Comparison of ENCODE assay signal across 15 cellular contexts in the genomic region with DNA sequence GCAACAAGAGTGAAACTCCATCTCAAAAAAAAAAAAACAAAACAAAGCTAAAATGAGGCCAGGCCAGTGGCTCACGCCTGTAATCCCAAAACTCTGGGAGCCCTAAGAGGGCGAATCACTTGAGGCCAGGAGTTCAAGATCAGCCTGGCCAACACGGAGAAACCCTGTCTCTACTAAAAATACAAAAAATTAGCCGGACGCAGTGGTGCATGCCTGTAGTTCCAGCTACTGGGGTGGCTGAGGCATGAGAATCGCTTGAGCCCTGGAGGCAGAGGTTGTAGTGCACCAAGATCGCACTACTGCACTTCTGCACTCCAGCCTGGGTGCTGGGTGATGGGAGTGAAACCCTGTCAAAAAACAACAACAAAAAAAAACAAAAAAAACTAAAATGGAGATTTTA.
A peak's percentile ranks its signal among the peaks of the same experiment; 100 is the strongest.
DNase-seq lines count a peak whose midpoint lies in the region; ATAC-seq, FAIRE-seq and TF ChIP-seq lines count a peak whose summit lies in the region.
"Had no signal": no experiment of that assay in that cellular context is flagged by ENCODE, and none has a peak within 500 bp of the region (broad histone marks: within the 10 kb centered on the region; RNA-seq: fewer than 3 reads in every experiment).

No MANE protein-coding gene starts in this region.

- ATAC-seq in GM21619 (IDR thresholded peaks at IDR 0.05; ENCODE audit: unreplicated experiment): peak; percentile 28
- ATAC-seq: mucosa of descending colon, sciatic nerve had no signal

- no peak for DNase-seq in activated naive CD4-positive, alpha-beta T cell treated with anti-CD3 and anti-CD28 coated beads for 36 hours
- no peak for DNase-seq in activated naive CD4-positive, alpha-beta T cell (lab: John Stamatoyannopoulos, UW)
- no peak for DNase-seq in spleen
- no peak for DNase-seq in MV-4-11 (lab: John Stamatoyannopoulos, UW)
- DNase-seq in brain microvascular endothelial cell: no peak
- DNase-seq in hippocampal formation (lab: John Stamatoyannopoulos, UW): no peak
- DNase-seq: colonic mucosa, GM23248, immature natural killer cell, upper lobe of left lung had no signal

- TF ChIP-seq CTCF in spleen (IDR thresholded peaks at IDR 0.05 in 8 of 11, conservative IDR thresholded peaks at IDR 0.05 in 3 of 11) (no peak), brain microvascular endothelial cell (IDR thresholded peaks at IDR 0.05; ENCODE audit: low read depth, low read length, missing control alignments) (no peak)

- 86 to 94% (median 87%) methylated on average over 7 of the region's 7 CpGs for WGBS in spleen, 5 donors

- peak overlapping the region; percentile 74 for H3K27ac Mint-ChIP-seq in activated naive CD4-positive, alpha-beta T cell treated with anti-CD3 and anti-CD28 coated beads for 36 hours

- H3K27me3 ChIP-seq in spleen (replicated peaks in 1 of 7) (no peaks in the 10 kb centered on the region), brain microvascular endothelial cell (replicated peaks) (no peaks in the 10 kb centered on the region)
- H3K27me3 ChIP-seq: colonic mucosa, upper lobe of left lung had no signal

- intact Hi-C loops in activated naive CD4-positive, alpha-beta T cell treated with anti-CD3 and anti-CD28 coated beads for 36 hours (cut with micrococcal nuclease): no loop called here
- intact Hi-C loops in spleen (cut with DNase I; ENCODE audit: low total_unique reads): no loop called here

- in situ Hi-C loops in brain microvascular endothelial cell (cut with HindIII; ENCODE audit: low pct_ligation_motif_present, low sequenced_read_pairs): loop anchor here (25.0 kb wide), 1 partner anchor 95 kb away; no protein-coding TSS in a partner anchor

- TF ChIP-seq POLR2A in spleen (IDR thresholded peaks at IDR 0.05): no peak

- peaks cover 18% of the 10 kb centered on the region for H3K36me3 Mint-ChIP-seq in activated naive CD4-positive, alpha-beta T cell treated with anti-CD3 and anti-CD28 coated beads for 36 hours (ENCODE audit: low read depth)

- peak overlapping the region in 1 of 8 donors; percentile 1 for H3K4me3 ChIP-seq in spleen
- no peak overlapping the region for H3K4me3 ChIP-seq in brain microvascular endothelial cell (ENCODE audit: low read depth, low read length)
- H3K4me3 ChIP-seq: colonic mucosa, GM23248, mucosa of descending colon, upper lobe of left lung had no signal

- FAIRE-seq in TTC549 (lab: Jason Lieb, UNC): peak; percentile 64

- peaks cover 0 to under 1% (median 0%) of the 10 kb centered on the region in 6 donors for H3K36me3 ChIP-seq in spleen
- no peaks in the 10 kb centered on the region for H3K36me3 ChIP-seq in brain microvascular endothelial cell (replicated peaks)
- H3K36me3 ChIP-seq: colonic mucosa, upper lobe of left lung had no signal

- H3K4me1 ChIP-seq in spleen: peaks cover 30 to 98% (median 89%) of the 10 kb centered on the region in 6 donors
- H3K4me1 ChIP-seq: colonic mucosa had no signal

- peak overlapping the region; percentile 45 for H3K4me3 Mint-ChIP-seq in activated naive CD4-positive, alpha-beta T cell treated with anti-CD3 and anti-CD28 coated beads for 36 hours
- H3K4me3 Mint-ChIP-seq: immature natural killer cell had no signal

- H3K9me3 ChIP-seq in spleen: no peaks in the 10 kb centered on the region
- H3K9me3 ChIP-seq: colonic mucosa, mucosa of descending colon, upper lobe of left lung had no signal

- H3K27me3 Mint-ChIP-seq in activated naive CD4-positive, alpha-beta T cell treated with anti-CD3 and anti-CD28 coated beads for 36 hours (ENCODE audit: low read depth): no peaks in the 10 kb centered on the region

- peaks cover 81% of the 10 kb centered on the region for H3K4me1 Mint-ChIP-seq in activated naive CD4-positive, alpha-beta T cell treated with anti-CD3 and anti-CD28 coated beads for 36 hours (ENCODE audit: low read depth)

- H3K27ac ChIP-seq in spleen: peak overlapping the region in 7 of 8 donors; percentile 9 to 51 (median 31)
- H3K27ac ChIP-seq in brain microvascular endothelial cell: no peak overlapping the region
- H3K27ac ChIP-seq: colonic mucosa, GM23248, VCaP had no signal

- no peaks in the 10 kb centered on the region for H3K9me3 Mint-ChIP-seq in activated naive CD4-positive, alpha-beta T cell treated with anti-CD3 and anti-CD28 coated beads for 36 hours
- H3K9me3 Mint-ChIP-seq: immature natural killer cell had no signal

- CTCF ChIA-PET in activated naive CD4-positive, alpha-beta T cell treated with anti-CD3 and anti-CD28 coated beads for 36 hours (lab: Charles Lee): interaction anchor here (0.7 to 6.8 kb wide), 10 partner anchors 9 to 1213 kb away, joined by 3 to 50 read pairs (median 6); no protein-coding TSS in a partner anchor
